In the genomic region with DNA sequence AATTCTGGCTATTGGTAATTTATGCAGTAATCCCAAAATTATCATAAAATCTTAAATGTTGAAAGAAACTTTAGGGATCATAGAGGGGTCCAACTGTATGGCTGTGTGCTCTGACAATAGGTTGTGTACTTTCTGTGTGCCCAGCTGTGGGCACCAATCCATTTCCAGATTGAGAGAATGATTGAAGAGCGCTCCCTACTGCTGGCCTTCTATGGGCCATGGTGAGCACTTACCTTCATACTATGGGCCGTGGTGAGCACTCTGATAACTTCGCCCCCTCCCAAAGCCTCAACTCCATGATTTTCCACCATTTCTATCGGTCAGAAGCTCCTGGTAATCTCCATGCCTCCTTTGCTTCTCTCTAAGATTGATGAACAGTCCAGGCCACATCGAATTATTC, we compare ENCODE assay signal across 2 cellular contexts.
TF ChIP-seq lines count a peak whose summit lies in the region.

No MANE protein-coding gene starts in this region.

TF ChIP-seq in WTC11, 78 proteins besides CTCF, POLR2A, EP300 and RAD21 (continued from another document):
- TF ChIP-seq ZNF532 (CRISPR knock-in tag; IDR thresholded peaks at IDR 0.05; ENCODE audit: borderline replicate concordance) (no peak), NFATC4 (CRISPR knock-in tag; IDR thresholded peaks at IDR 0.05) (no peak), ATF1 (CRISPR knock-in tag; IDR thresholded peaks at IDR 0.05) (no peak), NR1H2 (CRISPR knock-in tag; IDR thresholded peaks at IDR 0.05) (no peak), MLX (CRISPR knock-in tag; IDR thresholded peaks at IDR 0.05) (no peak), ZBTB21 (CRISPR knock-in tag; IDR thresholded peaks at IDR 0.05; ENCODE audit: borderline replicate concordance) (no peak), USF1 (CRISPR knock-in tag; IDR thresholded peaks at IDR 0.05) (no peak)

TF ChIP-seq in H1, 55 proteins besides CTCF, POLR2A, EP300 and RAD21 (continued from another document):
- TF ChIP-seq USF2 (IDR thresholded peaks at IDR 0.05; ENCODE audit: low read length), result no peak
- no peak for TF ChIP-seq NANOG (IDR thresholded peaks at IDR 0.05; ENCODE audit: insufficient read depth, low read depth, low read length, poor library complexity, severe bottlenecking)
- TF ChIP-seq GTF2F1 (IDR thresholded peaks at IDR 0.05; ENCODE audit: borderline replicate concordance, low read depth, low read length), result no peak
- no peak for TF ChIP-seq BCL11A (IDR thresholded peaks at IDR 0.05; ENCODE audit: low read depth in 2 of 2, low read length in 2 of 2)
- no peak for TF ChIP-seq CHD1 (IDR thresholded peaks at IDR 0.05; ENCODE audit: low read depth, low read length)
- TF ChIP-seq RXRA (IDR thresholded peaks at IDR 0.05; ENCODE audit: insufficient read depth, low read depth, low read length), result no peak
- TF ChIP-seq, protein P1, sequence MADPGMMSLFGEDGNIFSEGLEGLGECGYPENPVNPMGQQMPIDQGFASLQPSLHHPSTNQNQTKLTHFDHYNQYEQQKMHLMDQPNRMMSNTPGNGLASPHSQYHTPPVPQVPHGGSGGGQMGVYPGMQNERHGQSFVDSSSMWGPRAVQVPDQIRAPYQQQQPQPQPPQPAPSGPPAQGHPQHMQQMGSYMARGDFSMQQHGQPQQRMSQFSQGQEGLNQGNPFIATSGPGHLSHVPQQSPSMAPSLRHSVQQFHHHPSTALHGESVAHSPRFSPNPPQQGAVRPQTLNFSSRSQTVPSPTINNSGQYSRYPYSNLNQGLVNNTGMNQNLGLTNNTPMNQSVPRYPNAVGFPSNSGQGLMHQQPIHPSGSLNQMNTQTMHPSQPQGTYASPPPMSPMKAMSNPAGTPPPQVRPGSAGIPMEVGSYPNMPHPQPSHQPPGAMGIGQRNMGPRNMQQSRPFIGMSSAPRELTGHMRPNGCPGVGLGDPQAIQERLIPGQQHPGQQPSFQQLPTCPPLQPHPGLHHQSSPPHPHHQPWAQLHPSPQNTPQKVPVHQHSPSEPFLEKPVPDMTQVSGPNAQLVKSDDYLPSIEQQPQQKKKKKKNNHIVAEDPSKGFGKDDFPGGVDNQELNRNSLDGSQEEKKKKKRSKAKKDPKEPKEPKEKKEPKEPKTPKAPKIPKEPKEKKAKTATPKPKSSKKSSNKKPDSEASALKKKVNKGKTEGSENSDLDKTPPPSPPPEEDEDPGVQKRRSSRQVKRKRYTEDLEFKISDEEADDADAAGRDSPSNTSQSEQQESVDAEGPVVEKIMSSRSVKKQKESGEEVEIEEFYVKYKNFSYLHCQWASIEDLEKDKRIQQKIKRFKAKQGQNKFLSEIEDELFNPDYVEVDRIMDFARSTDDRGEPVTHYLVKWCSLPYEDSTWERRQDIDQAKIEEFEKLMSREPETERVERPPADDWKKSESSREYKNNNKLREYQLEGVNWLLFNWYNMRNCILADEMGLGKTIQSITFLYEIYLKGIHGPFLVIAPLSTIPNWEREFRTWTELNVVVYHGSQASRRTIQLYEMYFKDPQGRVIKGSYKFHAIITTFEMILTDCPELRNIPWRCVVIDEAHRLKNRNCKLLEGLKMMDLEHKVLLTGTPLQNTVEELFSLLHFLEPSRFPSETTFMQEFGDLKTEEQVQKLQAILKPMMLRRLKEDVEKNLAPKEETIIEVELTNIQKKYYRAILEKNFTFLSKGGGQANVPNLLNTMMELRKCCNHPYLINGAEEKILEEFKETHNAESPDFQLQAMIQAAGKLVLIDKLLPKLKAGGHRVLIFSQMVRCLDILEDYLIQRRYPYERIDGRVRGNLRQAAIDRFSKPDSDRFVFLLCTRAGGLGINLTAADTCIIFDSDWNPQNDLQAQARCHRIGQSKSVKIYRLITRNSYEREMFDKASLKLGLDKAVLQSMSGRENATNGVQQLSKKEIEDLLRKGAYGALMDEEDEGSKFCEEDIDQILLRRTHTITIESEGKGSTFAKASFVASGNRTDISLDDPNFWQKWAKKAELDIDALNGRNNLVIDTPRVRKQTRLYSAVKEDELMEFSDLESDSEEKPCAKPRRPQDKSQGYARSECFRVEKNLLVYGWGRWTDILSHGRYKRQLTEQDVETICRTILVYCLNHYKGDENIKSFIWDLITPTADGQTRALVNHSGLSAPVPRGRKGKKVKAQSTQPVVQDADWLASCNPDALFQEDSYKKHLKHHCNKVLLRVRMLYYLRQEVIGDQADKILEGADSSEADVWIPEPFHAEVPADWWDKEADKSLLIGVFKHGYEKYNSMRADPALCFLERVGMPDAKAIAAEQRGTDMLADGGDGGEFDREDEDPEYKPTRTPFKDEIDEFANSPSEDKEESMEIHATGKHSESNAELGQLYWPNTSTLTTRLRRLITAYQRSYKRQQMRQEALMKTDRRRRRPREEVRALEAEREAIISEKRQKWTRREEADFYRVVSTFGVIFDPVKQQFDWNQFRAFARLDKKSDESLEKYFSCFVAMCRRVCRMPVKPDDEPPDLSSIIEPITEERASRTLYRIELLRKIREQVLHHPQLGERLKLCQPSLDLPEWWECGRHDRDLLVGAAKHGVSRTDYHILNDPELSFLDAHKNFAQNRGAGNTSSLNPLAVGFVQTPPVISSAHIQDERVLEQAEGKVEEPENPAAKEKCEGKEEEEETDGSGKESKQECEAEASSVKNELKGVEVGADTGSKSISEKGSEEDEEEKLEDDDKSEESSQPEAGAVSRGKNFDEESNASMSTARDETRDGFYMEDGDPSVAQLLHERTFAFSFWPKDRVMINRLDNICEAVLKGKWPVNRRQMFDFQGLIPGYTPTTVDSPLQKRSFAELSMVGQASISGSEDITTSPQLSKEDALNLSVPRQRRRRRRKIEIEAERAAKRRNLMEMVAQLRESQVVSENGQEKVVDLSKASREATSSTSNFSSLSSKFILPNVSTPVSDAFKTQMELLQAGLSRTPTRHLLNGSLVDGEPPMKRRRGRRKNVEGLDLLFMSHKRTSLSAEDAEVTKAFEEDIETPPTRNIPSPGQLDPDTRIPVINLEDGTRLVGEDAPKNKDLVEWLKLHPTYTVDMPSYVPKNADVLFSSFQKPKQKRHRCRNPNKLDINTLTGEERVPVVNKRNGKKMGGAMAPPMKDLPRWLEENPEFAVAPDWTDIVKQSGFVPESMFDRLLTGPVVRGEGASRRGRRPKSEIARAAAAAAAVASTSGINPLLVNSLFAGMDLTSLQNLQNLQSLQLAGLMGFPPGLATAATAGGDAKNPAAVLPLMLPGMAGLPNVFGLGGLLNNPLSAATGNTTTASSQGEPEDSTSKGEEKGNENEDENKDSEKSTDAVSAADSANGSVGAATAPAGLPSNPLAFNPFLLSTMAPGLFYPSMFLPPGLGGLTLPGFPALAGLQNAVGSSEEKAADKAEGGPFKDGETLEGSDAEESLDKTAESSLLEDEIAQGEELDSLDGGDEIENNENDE (IDR thresholded peaks at IDR 0.05; ENCODE audit: insufficient replicate concordance, low read length), result no peak
- TF ChIP-seq TCF12 (IDR thresholded peaks at IDR 0.05; ENCODE audit: low read depth, low read length), result no peak
- no peak for TF ChIP-seq CHD2 (IDR thresholded peaks at IDR 0.05; ENCODE audit: low read length)
